Comparison of ENCODE assay signal across 8 cellular contexts in genomic region chr11:62601114-62601363, GRCh38. TPM values are rescaled to one million over a fixed set of nuclear protein-coding genes. Genes with fewer than 3 reads are reported as not detected.
DNase-seq lines count a peak whose midpoint lies in the region; ATAC-seq and TF ChIP-seq lines count a peak whose summit lies in the region.

No MANE protein-coding gene starts in this region.

- whole genome bisulfite sequencing in esophagus squamous epithelium, 2 donors: 1% methylated on average over 24 of the region's 31 CpGs; no CpG with 5 or more reads in 1 of the 2 donors

- no TSS peak for BruUV-seq in Caco-2 (replicated peaks; lab: Mats Ljungman, UMichigan)

- CTCF ChIA-PET in Caco-2 (lab: Charles Lee): interaction anchor here (1.0 to 1.8 kb wide), 4 partner anchors 9 to 186 kb away, joined by 3 to 30 read pairs (median 6); partner anchors contain the start of gene TUT1

- peaks cover 86% of the 10 kb centered on the region for H3K36me3 Mint-ChIP-seq in Caco-2 (ENCODE audit: insufficient read depth, unreplicated experiment)
- H3K36me3 Mint-ChIP-seq in activated CD4-positive, alpha-beta T cell treated with anti-CD3 and anti-CD28 coated beads, Interleukin-2, amount 10 ng/mL, durations not matched to agents 24 days and 14 days (ENCODE audit: low read depth): peaks cover 75% of the 10 kb centered on the region
- peaks cover 35% of the 10 kb centered on the region for H3K36me3 Mint-ChIP-seq in neural crest cell (ENCODE audit: low read depth)

- no peaks in the 10 kb centered on the region for H3K9me3 Mint-ChIP-seq in Caco-2 (ENCODE audit: unreplicated experiment)
- no peaks in the 10 kb centered on the region for H3K9me3 Mint-ChIP-seq in activated CD4-positive, alpha-beta T cell treated with anti-CD3 and anti-CD28 coated beads, Interleukin-2, amount 10 ng/mL, durations not matched to agents 24 days and 14 days
- H3K9me3 Mint-ChIP-seq in neural crest cell: no peaks in the 10 kb centered on the region

- H3K9me3 ChIP-seq in Caco-2 (no peaks in the 10 kb centered on the region), esophagus squamous epithelium (no peaks in the 10 kb centered on the region)

- DNase-seq in Caco-2: no peak
- peak; percentile 87 for DNase-seq in activated CD4-positive, alpha-beta T cell treated with anti-CD3 and anti-CD28 coated beads, Interleukin-2, amount 10 ng/mL, durations not matched to agents 24 days and 14 days
- DNase-seq in esophagus squamous epithelium (lab: John Stamatoyannopoulos, UW): no peak
- DNase-seq in neural crest cell (ENCODE audit: low read depth, low spot score): no peak

- ATAC-seq in HG02870 (IDR thresholded peaks at IDR 0.05; ENCODE audit: unreplicated experiment) (peak; percentile 7), HG03354 (IDR thresholded peaks at IDR 0.05; ENCODE audit: poor library complexity, severe bottlenecking, unreplicated experiment) (no peak), GM18909 (IDR thresholded peaks at IDR 0.05; ENCODE audit: poor library complexity, unreplicated experiment) (no peak), GM18907 (IDR thresholded peaks at IDR 0.05; ENCODE audit: unreplicated experiment) (no peak)

- peak overlapping the region; percentile 89 for H3K27ac Mint-ChIP-seq in Caco-2 (ENCODE audit: unreplicated experiment)
- peak overlapping the region; percentile 88 for H3K27ac Mint-ChIP-seq in activated CD4-positive, alpha-beta T cell treated with anti-CD3 and anti-CD28 coated beads, Interleukin-2, amount 10 ng/mL, durations not matched to agents 24 days and 14 days
- peak overlapping the region; percentile 85 for H3K27ac Mint-ChIP-seq in neural crest cell (ENCODE audit: unreplicated experiment)

- peaks cover 29% of the 10 kb centered on the region for H3K4me1 ChIP-seq in Caco-2
- H3K4me1 ChIP-seq in esophagus squamous epithelium: peaks cover 27 to 79% (median 33%) of the 10 kb centered on the region in 3 donors

- H3K4me3 ChIP-seq in Caco-2 (ENCODE audit: low read depth, low read length): peak overlapping the region; percentile 97
- peak overlapping the region; percentile 89 to 99 (median 94) for H3K4me3 ChIP-seq in esophagus squamous epithelium

- no peak for TF ChIP-seq POLR2A in esophagus squamous epithelium (IDR thresholded peaks at IDR 0.05)

- POLR2A ChIA-PET in Caco-2 (lab: Charles Lee): interaction anchor here (0.6 to 2.4 kb wide), 13 partner anchors 9 to 1197 kb away, joined by 3 to 97 read pairs (median 6); partner anchors contain the start of genes B3GAT3, C11orf98, CSKMT and EEF1G

- H3K27me3 ChIP-seq in Caco-2 (replicated peaks; ENCODE audit: control insufficient read depth, insufficient read depth, low read length): no peaks in the 10 kb centered on the region
- no peaks in the 10 kb centered on the region for H3K27me3 ChIP-seq in esophagus squamous epithelium

- peaks cover 3% of the 10 kb centered on the region; the same call in 1 of the 2 replicates for H3K36me3 ChIP-seq in Caco-2 (ENCODE audit: control insufficient read depth, insufficient read depth, low read length)
- H3K36me3 ChIP-seq in esophagus squamous epithelium: peaks cover 20 to 54% (median 29%) of the 10 kb centered on the region in 3 donors

- H3K27me3 Mint-ChIP-seq in Caco-2 (ENCODE audit: insufficient read depth, unreplicated experiment) (no peaks in the 10 kb centered on the region), neural crest cell (ENCODE audit: low read depth) (peaks cover 23% of the 10 kb centered on the region)
- no peaks in the 10 kb centered on the region for H3K27me3 Mint-ChIP-seq in activated CD4-positive, alpha-beta T cell treated with anti-CD3 and anti-CD28 coated beads, Interleukin-2, amount 10 ng/mL, durations not matched to agents 24 days and 14 days

- peak overlapping the region; percentile 88 for H3K4me3 Mint-ChIP-seq in Caco-2 (ENCODE audit: unreplicated experiment)
- peak overlapping the region; percentile 95 for H3K4me3 Mint-ChIP-seq in activated CD4-positive, alpha-beta T cell treated with anti-CD3 and anti-CD28 coated beads, Interleukin-2, amount 10 ng/mL, durations not matched to agents 24 days and 14 days
- H3K4me3 Mint-ChIP-seq in neural crest cell: peak overlapping the region; percentile 94

- peak overlapping the region; percentile 95 to 99 (median 98) for H3K27ac ChIP-seq in esophagus squamous epithelium

- TF ChIP-seq CTCF in Caco-2 (IDR thresholded peaks at IDR 0.05; ENCODE audit: insufficient read depth in 1 of 2, low read depth in 1 of 2, low read length in 1 of 2, severe bottlenecking in 1 of 2, unreplicated experiment in 1 of 2) (no peak), esophagus squamous epithelium (IDR thresholded peaks at IDR 0.05) (no peak), neural crest cell (conservative IDR thresholded peaks at IDR 0.05) (no peak)

- H3K4me1 Mint-ChIP-seq in Caco-2 (ENCODE audit: low read depth, unreplicated experiment) (peaks cover 36% of the 10 kb centered on the region), neural crest cell (peaks cover 58% of the 10 kb centered on the region)
- peaks cover 44% of the 10 kb centered on the region for H3K4me1 Mint-ChIP-seq in activated CD4-positive, alpha-beta T cell treated with anti-CD3 and anti-CD28 coated beads, Interleukin-2, amount 10 ng/mL, durations not matched to agents 24 days and 14 days

- intact Hi-C loops in Caco-2 (cut with micrococcal nuclease; ENCODE audit: unreplicated experiment) (loop anchor here (1.0 kb wide), 1 partner anchor 10 kb away; the partner anchor contains the start of gene TUT1), esophagus squamous epithelium (cut with DNase I) (no loop called here)
- intact Hi-C loops in activated CD4-positive, alpha-beta T cell treated with anti-CD3 and anti-CD28 coated beads, Interleukin-2, amount 10 ng/mL, durations not matched to agents 24 days and 14 days (cut with micrococcal nuclease): loop anchor here (2.0 to 10.0 kb wide), 2 partner anchors 48 to 1644 kb away; partner anchors contain the start of genes FKBP2 and PPP1R14B

RNA-seq across cellular contexts. Expression of gene MTA2, which starts 0.6 kb away (rescaled TPM):
- total RNA-seq in Caco-2 (2022): 134 and 135 TPM in 2 replicates
- 219 and 220 TPM in 2 replicates for total RNA-seq in activated CD4-positive, alpha-beta T cell treated with anti-CD3 and anti-CD28 coated beads, Interleukin-2, amount 10 ng/mL, durations not matched to agents 24 days and 14 days
- total RNA-seq in esophagus squamous epithelium: 100 to 1,000 TPM; 103 to 132 (median 111) TPM
- 195 and 203 TPM in 2 replicates for total RNA-seq in neural crest cell

RNA-seq across cellular contexts. Expression of gene TUT1, which starts 9.7 kb away (rescaled TPM):
- total RNA-seq in Caco-2 (2022): 27.2 and 30.2 TPM in 2 replicates
- 45.3 and 50.9 TPM in 2 replicates for total RNA-seq in activated CD4-positive, alpha-beta T cell treated with anti-CD3 and anti-CD28 coated beads, Interleukin-2, amount 10 ng/mL, durations not matched to agents 24 days and 14 days
- total RNA-seq in esophagus squamous epithelium: 10 to 100 TPM in 1 of 4 donors, 1 to 10 TPM in 3; 5.0 to 12.7 (median 8.0) TPM
- total RNA-seq in neural crest cell: 18.0 and 20.7 TPM in 2 replicates

RNA-seq across cellular contexts. Expression of gene EML3, which starts 11.5 kb away (rescaled TPM):
- total RNA-seq in Caco-2 (2022) (61.2 and 68.7 TPM in 2 replicates), esophagus squamous epithelium (10 to 100 TPM; 34.7 to 58.6 (median 53.6) TPM), neural crest cell (37.4 and 40.0 TPM in 2 replicates)
- total RNA-seq in activated CD4-positive, alpha-beta T cell treated with anti-CD3 and anti-CD28 coated beads, Interleukin-2, amount 10 ng/mL, durations not matched to agents 24 days and 14 days: 161 and 166 TPM in 2 replicates

RNA-seq across cellular contexts. Expression of gene ROM1, which starts 12.0 kb away (rescaled TPM):
- total RNA-seq in Caco-2 (2022) (1.1 and 1.3 TPM in 2 replicates), esophagus squamous epithelium (10 to 100 TPM in 1 of 4 donors, 1 to 10 TPM in 3; 5.5 to 10.8 (median 7.2) TPM), neural crest cell (0.23 and 0.75 TPM in 2 replicates)
- total RNA-seq in activated CD4-positive, alpha-beta T cell treated with anti-CD3 and anti-CD28 coated beads, Interleukin-2, amount 10 ng/mL, durations not matched to agents 24 days and 14 days: 2.3 and 3.1 TPM in 2 replicates

RNA-seq across cellular contexts. Expression of gene B3GAT3, which starts 20.7 kb away (rescaled TPM):
- total RNA-seq in Caco-2 (2022) (37.2 and 37.6 TPM in 2 replicates), esophagus squamous epithelium (10 to 100 TPM in 3 of 4 donors, 1 to 10 TPM in 1; 8.6 to 17.2 (median 12.9) TPM), neural crest cell (57.4 and 58.3 TPM in 2 replicates)
- 80.3 and 91.4 TPM in 2 replicates for total RNA-seq in activated CD4-positive, alpha-beta T cell treated with anti-CD3 and anti-CD28 coated beads, Interleukin-2, amount 10 ng/mL, durations not matched to agents 24 days and 14 days
